ENCODE assay signal across 17 cellular contexts in the genomic region with DNA sequence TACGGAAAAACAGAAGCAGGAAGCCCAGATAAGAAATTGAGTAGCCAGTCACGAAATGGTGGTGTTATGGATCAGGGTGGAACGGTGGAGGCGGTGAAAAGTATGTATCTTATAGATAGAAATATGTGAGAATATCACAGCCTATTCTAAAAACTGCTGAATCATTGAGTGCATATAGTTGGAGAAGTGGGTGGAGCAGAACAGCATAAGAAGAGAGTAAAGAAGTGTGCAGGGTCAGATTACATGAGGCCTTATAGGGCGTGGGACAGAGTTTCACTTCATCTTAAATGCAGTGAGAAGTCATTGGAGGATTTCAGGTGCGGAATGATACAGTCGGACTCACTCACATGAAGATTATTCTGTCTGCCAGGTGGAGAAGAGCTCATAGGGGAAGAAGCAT.
"Had no signal": no experiment of that assay in that cellular context is flagged by ENCODE, and none has a peak within 500 bp of the region (broad histone marks: within the 10 kb centered on the region; RNA-seq: fewer than 3 reads in every experiment).

No MANE protein-coding gene starts in this region.

- H3K27ac ChIP-seq: prostate gland, spleen, transverse colon had no signal

- H3K9me3 ChIP-seq: prostate gland, transverse colon had no signal

- H3K27ac Mint-ChIP-seq: activated naive CD4-positive, alpha-beta T cell treated with anti-CD3 and anti-CD28 coated beads, Interleukin-2, amount 50 U/mL, for 24 hours; brain; endodermal cell; natural killer cell treated with Interleukin-12 subunit alpha and Interleukin-12 subunit beta and Interleukin-15 and Interleukin-18, amount 100 ng/mL, for 72 hours; stimulated activated memory B cell treated with anti-CD40 and anti-IgM and Interleukin-4, amounts not matched to agents 10 μg/mL and 1 μg/mL and 100 μg/mL, for 72 hours had no signal

- H3K36me3 ChIP-seq: prostate gland, spleen, transverse colon had no signal

- H3K27me3 ChIP-seq: spleen, transverse colon had no signal

- H3K9me3 Mint-ChIP-seq: endodermal cell had no signal

- H3K4me3 ChIP-seq: prostate gland, spleen, transverse colon had no signal

- H3K4me1 ChIP-seq: prostate gland, spleen, transverse colon had no signal

- H3K36me3 Mint-ChIP-seq: activated naive CD4-positive, alpha-beta T cell treated with anti-CD3 and anti-CD28 coated beads, Interleukin-2, amount 50 U/mL, for 24 hours; brain; stimulated activated memory B cell treated with anti-CD40 and anti-IgM and Interleukin-4, amounts not matched to agents 10 μg/mL and 1 μg/mL and 100 μg/mL, for 72 hours had no signal

- DNase-seq: activated CD4-positive, alpha-beta T cell treated with anti-CD3 and anti-CD28 coated beads, Interleukin-2, amount 50 U/mL, for 4 hours; activated CD4-positive, CD25-positive, alpha-beta regulatory T cell treated with anti-CD3 and anti-CD28 coated beads, Interleukin-2, amount 50 U/mL, for 72 hours; activated T-cell treated with anti-CD3 and anti-CD28 coated beads, Interleukin-2, amount 50 U/mL, for 1 hour; endodermal cell; left colon; mammary epithelial cell; nucleus accumbens; spleen; stimulated activated CD4-positive, alpha-beta T cell treated with anti-CD3 and anti-CD28 coated beads, Interleukin-1b, Interleukin-23, amount 100 ng/mL, for 48 hours; substantia nigra; transverse colon had no signal

- ATAC-seq: left colon; natural killer cell treated with Interleukin-12 subunit alpha and Interleukin-12 subunit beta and Interleukin-15 and Interleukin-18, amount 100 ng/mL, for 72 hours; sciatic nerve; stimulated activated memory B cell treated with anti-CD40 and anti-IgM and Interleukin-4, amounts not matched to agents 10 μg/mL and 1 μg/mL and 100 μg/mL, for 72 hours had no signal

- H3K4me1 Mint-ChIP-seq: activated naive CD4-positive, alpha-beta T cell treated with anti-CD3 and anti-CD28 coated beads, Interleukin-2, amount 50 U/mL, for 24 hours; stimulated activated memory B cell treated with anti-CD40 and anti-IgM and Interleukin-4, amounts not matched to agents 10 μg/mL and 1 μg/mL and 100 μg/mL, for 72 hours had no signal

- H3K4me3 Mint-ChIP-seq: activated naive CD4-positive, alpha-beta T cell treated with anti-CD3 and anti-CD28 coated beads, Interleukin-2, amount 50 U/mL, for 24 hours; brain; endodermal cell; natural killer cell treated with Interleukin-12 subunit alpha and Interleukin-12 subunit beta and Interleukin-15 and Interleukin-18, amount 100 ng/mL, for 72 hours; stimulated activated memory B cell treated with anti-CD40 and anti-IgM and Interleukin-4, amounts not matched to agents 10 μg/mL and 1 μg/mL and 100 μg/mL, for 72 hours had no signal

- H3K27me3 Mint-ChIP-seq: natural killer cell treated with Interleukin-12 subunit alpha and Interleukin-12 subunit beta and Interleukin-15 and Interleukin-18, amount 100 ng/mL, for 72 hours; stimulated activated memory B cell treated with anti-CD40 and anti-IgM and Interleukin-4, amounts not matched to agents 10 μg/mL and 1 μg/mL and 100 μg/mL, for 72 hours had no signal
